In genomic region chr17:49621946-49622529, GRCh38 we compare ENCODE assay signal across 21 cellular contexts. TPM values are rescaled to one million over a fixed set of nuclear protein-coding genes. Genes with fewer than 3 reads are reported as not detected.
DNase-seq lines count a peak whose midpoint lies in the region; ATAC-seq and TF ChIP-seq lines count a peak whose summit lies in the region.
"Had no signal": no experiment of that assay in that cellular context is flagged by ENCODE, and none has a peak within 500 bp of the region (broad histone marks: within the 10 kb centered on the region; RNA-seq: fewer than 3 reads in every experiment).

No MANE protein-coding gene starts in this region.

- DNase-seq in cardiac muscle cell (ENCODE audit: low read depth in 1 of 2, low spot score in 1 of 2) = no peak
- DNase-seq in Right ventricle myocardium superior = no peak
- no peak for DNase-seq in esophagus muscularis mucosa (ENCODE audit: extremely low spot score)
- no peak for DNase-seq in stimulated activated naive CD8-positive, alpha-beta T cell treated with anti-CD3 and anti-CD28 coated beads, Interleukin-15, Interleukin-2, amounts not matched to agents 100 U/mL and 50 U/mL, for 24 hours
- no peak for DNase-seq in stimulated activated CD8-positive, alpha-beta memory T cell treated with anti-CD3 and anti-CD28 coated beads, Interleukin-4, amount 100 ng/mL, for 48 hours
- no peak for DNase-seq in H7
- DNase-seq: activated CD8-positive, alpha-beta memory T cell treated with anti-CD3 and anti-CD28 coated beads, Interleukin-2, amount 10 ng/mL, durations not matched to agents 7 days and 5 days; colonic mucosa; DMS153; NCI-H1436; NCI-H510A; NK-92 treated with Interleukin-12 subunit alpha and Interleukin-12 subunit beta, amount 100 ng/mL, for 24 hours; SJCRH30 had no signal

- no peaks in the 10 kb centered on the region for H3K27me3 ChIP-seq in cardiac muscle cell
- H3K27me3 ChIP-seq in esophagus muscularis mucosa = no peaks in the 10 kb centered on the region
- H3K27me3 ChIP-seq in stomach smooth muscle (ENCODE audit: control insufficient read depth in 1 of 2, insufficient read depth in 2 of 2, low read length in 2 of 2) = no peaks in the 10 kb centered on the region
- H3K27me3 ChIP-seq in H7 (ENCODE audit: control insufficient read depth, insufficient read depth, low read length) = no peaks in the 10 kb centered on the region
- H3K27me3 ChIP-seq: colonic mucosa, hepatocyte, SJCRH30 had no signal

- 54% methylated on average over 2 of the region's 2 CpGs for WGBS in esophagus muscularis mucosa

- no peaks in the 10 kb centered on the region for H3K4me1 ChIP-seq in cardiac muscle cell (ENCODE audit: low read depth)
- peaks cover 35 to 96% (median 80%) of the 10 kb centered on the region in 4 donors for H3K4me1 ChIP-seq in esophagus muscularis mucosa
- peaks cover 11% of the 10 kb centered on the region for H3K4me1 ChIP-seq in stomach smooth muscle (ENCODE audit: control insufficient read depth, insufficient read depth, low read length)
- H3K4me1 ChIP-seq: colonic mucosa, SJCRH30 had no signal

- H3K27ac ChIP-seq in cardiac muscle cell (peak overlapping the region; percentile 68), VCaP (peak overlapping the region; percentile 5; the same call in 1 of the 2 replicates), esophagus muscularis mucosa (replicated peaks in 1 of 4) (peak overlapping the region; percentile 37 to 73 (median 50)), stomach smooth muscle (ENCODE audit: low read length) (peak overlapping the region; percentile 33)
- H3K27ac ChIP-seq: colonic mucosa, hepatocyte, SJCRH30 had no signal

- TF ChIP-seq POLR2A in esophagus muscularis mucosa (IDR thresholded peaks at IDR 0.05; ENCODE audit: low read depth) = no peak

- intact Hi-C loops in Right ventricle myocardium superior (cut with DNase I) = no loop called here
- intact Hi-C loops in esophagus muscularis mucosa (cut with DNase I) = no loop called here

- no peaks in the 10 kb centered on the region for H3K9me3 ChIP-seq in cardiac muscle cell (ENCODE audit: low read depth)
- H3K9me3 ChIP-seq in esophagus muscularis mucosa = no peaks in the 10 kb centered on the region
- H3K9me3 ChIP-seq in stomach smooth muscle (ENCODE audit: control insufficient read depth in 2 of 2, low read length in 2 of 2) = no peaks in the 10 kb centered on the region
- H3K9me3 ChIP-seq: colonic mucosa, SJCRH30 had no signal

- H3K4me3 ChIP-seq in cardiac muscle cell (no peak overlapping the region), esophagus muscularis mucosa (no peak overlapping the region), stomach smooth muscle (ENCODE audit: low read length in 2 of 2) (no peak overlapping the region), H7 (ENCODE audit: insufficient read depth, low read depth, low read length) (no peak overlapping the region)
- H3K4me3 ChIP-seq: colonic mucosa, hepatocyte, SJCRH30 had no signal

- no peak for TF ChIP-seq CTCF in cardiac muscle cell (IDR thresholded peaks at IDR 0.05; ENCODE audit: low read depth, low read length)
- TF ChIP-seq CTCF in VCaP (conservative IDR thresholded peaks at IDR 0.05) = no peak
- no peak for TF ChIP-seq CTCF in esophagus muscularis mucosa (IDR thresholded peaks at IDR 0.05)

- no peak overlapping the region for H3K9ac ChIP-seq in stomach smooth muscle (ENCODE audit: low read length in 2 of 2)

- no peak for ATAC-seq in Right ventricle myocardium superior (ENCODE audit: poor library complexity)
- ATAC-seq in stimulated activated naive CD8-positive, alpha-beta T cell treated with anti-CD3 and anti-CD28 coated beads, Interleukin-15, Interleukin-2, amounts not matched to agents 100 U/mL and 50 U/mL, for 24 hours = no peak
- ATAC-seq: activated CD4-positive, CD25-positive, alpha-beta regulatory T cell treated with anti-CD3 and anti-CD28 coated beads, Interleukin-2, amount 50 U/mL, for 24 hours; activated CD8-positive, alpha-beta memory T cell treated with anti-CD3 and anti-CD28 coated beads, Interleukin-2, amount 10 ng/mL, durations not matched to agents 7 days and 5 days; stimulated activated effector memory CD8-positive, alpha-beta T cell treated with anti-CD3 and anti-CD28 coated beads, Interleukin-12 subunit alpha, Interleukin-12 subunit beta, amount 100 ng/mL, for 72 hours had no signal

- no peak for TF ChIP-seq EP300 in esophagus muscularis mucosa (IDR thresholded peaks at IDR 0.05)

- H3K36me3 ChIP-seq in cardiac muscle cell = peaks cover 36% of the 10 kb centered on the region
- H3K36me3 ChIP-seq in esophagus muscularis mucosa = peaks cover 31 to 64% (median 54%) of the 10 kb centered on the region in 4 donors
- peaks cover 30 to 35% of the 10 kb centered on the region in 2 donors for H3K36me3 ChIP-seq in stomach smooth muscle (ENCODE audit: control insufficient read depth in 2 of 2, insufficient read depth in 2 of 2, low read length in 2 of 2)
- H3K36me3 ChIP-seq in H7 (replicated peaks; ENCODE audit: control insufficient read depth, insufficient read depth, low read length) = no peaks in the 10 kb centered on the region; the same call in none of the 2 replicates

RNA-seq across cellular contexts. Expression of gene NXPH3, which starts 46.4 kb away (rescaled TPM):
- 8.1 and 9.0 TPM in 2 replicates for total RNA-seq in cardiac muscle cell
- 2.1 and 3.4 TPM in 2 replicates for polyA plus RNA-seq in cardiac muscle cell
- 3.7 TPM for total RNA-seq in Right ventricle myocardium superior
- 10 to 100 TPM; 12.6 to 37.8 (median 21.2) TPM for total RNA-seq in esophagus muscularis mucosa
- total RNA-seq in H7 (2014; rRNA removed; shearing (Covaris generic)) = 1.7 and 2.4 TPM in 2 replicates
- total RNA-seq: T-helper 2 cell treated with Interferon-gamma antibody and Interleukin-4, amounts not matched to agents 100 ng/mL and 5 ng/mL, for 36 hours had no signal
- polyA plus RNA-seq: CD14-positive monocyte, IgD-negative memory B cell had no signal

RNA-seq across cellular contexts. Expression of gene SPOP, which starts 55.9 kb away (rescaled TPM):
- total RNA-seq in cardiac muscle cell = 46.0 and 54.4 TPM in 2 replicates
- 92.2 and 111 TPM in 2 replicates for polyA plus RNA-seq in cardiac muscle cell
- 64.0 TPM for total RNA-seq in Right ventricle myocardium superior
- 100 to 1,000 TPM; 156 to 304 (median 185) TPM for total RNA-seq in esophagus muscularis mucosa
- total RNA-seq in H7 (2014; rRNA removed; shearing (Covaris generic)) = 16.1 and 26.2 TPM in 2 replicates

Comparison
In these comparisons a context has a peak if more than half of its experiments do, and no peak if none do; other contexts are left out.
1. H3K27ac ChIP-seq: peak in every context shown above with its lines; median percentile 68 in cardiac muscle cell; 50 in esophagus muscularis mucosa; 33 in stomach smooth muscle; 5 in VCaP.